ENCODE assay signal across 11 cellular contexts in the genomic region with DNA sequence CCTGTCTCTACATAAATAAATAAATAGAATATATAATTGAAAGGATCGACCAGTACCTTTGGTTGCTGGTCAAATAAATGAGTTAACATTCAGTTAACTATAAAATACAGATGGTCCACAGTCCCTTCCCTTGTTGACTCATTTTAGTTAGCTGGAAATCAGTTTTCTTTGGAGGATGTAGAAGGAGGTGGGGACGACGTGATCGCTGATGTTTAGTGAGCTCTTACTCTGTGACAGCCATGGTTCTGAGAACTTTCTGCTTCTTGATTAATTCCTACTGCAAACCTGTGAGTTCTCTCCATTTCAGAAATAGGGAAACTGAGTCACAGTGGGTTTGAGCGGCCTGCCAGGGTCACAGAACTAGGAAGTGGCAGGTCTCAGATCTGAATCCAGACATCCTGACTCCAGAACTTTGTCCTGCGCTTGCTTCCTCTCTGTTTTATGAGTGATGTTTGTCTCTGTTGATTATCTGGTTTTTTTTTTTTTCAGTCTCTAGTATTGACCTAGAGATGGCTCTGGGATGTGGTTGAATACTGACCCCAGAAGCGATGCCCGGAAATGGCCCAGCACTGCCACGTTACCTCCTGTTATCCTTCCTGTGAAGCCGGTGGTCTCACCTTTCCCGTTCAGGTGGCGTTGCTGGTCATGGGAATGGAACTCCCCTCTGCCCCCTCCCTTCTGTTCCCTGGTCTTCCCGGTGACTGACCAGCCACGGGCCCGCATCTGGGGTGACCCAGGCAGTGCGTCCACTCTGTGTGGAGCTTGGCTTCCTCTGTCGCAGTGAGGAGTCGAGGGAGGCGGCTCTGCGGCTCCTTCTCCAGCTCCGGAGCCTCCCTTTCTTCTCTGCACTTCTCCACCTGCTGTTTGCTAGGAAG. TPM values are rescaled to one million over a fixed set of nuclear protein-coding genes. Genes with fewer than 3 reads are reported as not detected.
DNase-seq lines count a peak whose midpoint lies in the region; ATAC-seq, FAIRE-seq and TF ChIP-seq lines count a peak whose summit lies in the region.
"Had no signal": no experiment of that assay in that cellular context is flagged by ENCODE, and none has a peak within 500 bp of the region (broad histone marks: within the 10 kb centered on the region; RNA-seq: fewer than 3 reads in every experiment).

No MANE protein-coding gene starts in this region.

- no peak overlapping the region for H2BK120ac ChIP-seq in H1 (replicated peaks; ENCODE audit: low read depth, low read length)

- H3K4ac ChIP-seq in H1 (replicated peaks; ENCODE audit: insufficient read length, low read depth, low read length), result no peak overlapping the region

- ATAC-seq in Panc1, result no peak
- ATAC-seq in upper lobe of left lung (ENCODE audit: low FRiP score in 2 of 2), result no peak
- ATAC-seq in activated naive CD8-positive, alpha-beta T cell treated with anti-CD3 and anti-CD28 coated beads, Interleukin-2, amount 50 U/mL, for 24 hours, result no peak

- no peak overlapping the region for H3K23ac ChIP-seq in H1 (ENCODE audit: insufficient read length)

- no peaks in the 10 kb centered on the region for H3K4me1 Mint-ChIP-seq in activated naive CD8-positive, alpha-beta T cell treated with anti-CD3 and anti-CD28 coated beads, Interleukin-2, amount 50 U/mL, for 24 hours
- H3K4me1 Mint-ChIP-seq: activated CD4-positive, alpha-beta T cell treated with anti-CD3 and anti-CD28 coated beads, Interleukin-2, amount 10 ng/mL, durations not matched to agents 24 days and 14 days; IgD-negative memory B cell had no signal

- CTCF ChIA-PET in Panc1 (lab: Charles Lee) (interaction anchor here (0.6 kb wide), 1 partner anchor 683 kb away, joined by 3 read pairs; no protein-coding TSS in a partner anchor), H1 (lab: Charles Lee; ENCODE audit: partially characterized antibody) (interaction anchor here (0.6 to 2.5 kb wide), 6 partner anchors 11 to 85 kb away, joined by 3 to 9 read pairs (median 4); no protein-coding TSS in a partner anchor)

- H3K36me3 Mint-ChIP-seq in activated naive CD8-positive, alpha-beta T cell treated with anti-CD3 and anti-CD28 coated beads, Interleukin-2, amount 50 U/mL, for 24 hours (ENCODE audit: low read depth), result no peaks in the 10 kb centered on the region
- H3K36me3 Mint-ChIP-seq: IgD-negative memory B cell had no signal

- H3K79me2 ChIP-seq in H1 (ENCODE audit: control insufficient read depth in 1 of 2, insufficient read depth in 2 of 2, low read length in 2 of 2), result no peaks in the 10 kb centered on the region

- H3K4me1 ChIP-seq in Panc1 (ENCODE audit: control insufficient read depth, insufficient read depth, low read length), result peaks cover 38% of the 10 kb centered on the region
- peaks cover 0 to 21% (median 5%) of the 10 kb centered on the region in 4 experiments; a peak in 5 of 7 replicates for H3K4me1 ChIP-seq in H1 (replicated peaks in 1 of 4; ENCODE audit: control insufficient read depth in 3 of 4, insufficient read depth in 4 of 4, low read length in 3 of 4)
- H3K4me1 ChIP-seq in muscle layer of duodenum (ENCODE audit: control insufficient read depth in 1 of 2, insufficient read depth in 2 of 2, low read length in 2 of 2), result peaks cover 8 to 85% of the 10 kb centered on the region in 2 donors
- H3K4me1 ChIP-seq in upper lobe of left lung, result peaks cover 13 to 25% (median 16%) of the 10 kb centered on the region in 4 donors

- no peak overlapping the region for H3K56ac ChIP-seq in H1 (replicated peaks; ENCODE audit: insufficient read length, low read depth, low read length)

- DNase-seq in Panc1 (ENCODE audit: low read depth, low spot score), result no peak
- DNase-seq in H1 (ENCODE audit: low read depth in 1 of 2, low spot score in 2 of 2), result no peak
- no peak for DNase-seq in upper lobe of left lung
- DNase-seq in NCI-H2171 treated with DMSO at 0.1 percent for 48 hours (lab: John Stamatoyannopoulos, UW), result no peak
- DNase-seq in GM13976 (ENCODE audit: low spot score), result no peak
- DNase-seq in activated naive CD8-positive, alpha-beta T cell treated with anti-CD3 and anti-CD28 coated beads, Interleukin-2, amount 50 U/mL, for 24 hours, result no peak
- DNase-seq in NCI-H187 treated with DMSO at 0.1 percent for 48 hours (lab: John Stamatoyannopoulos, UW), result no peak
- DNase-seq: activated CD4-positive, alpha-beta T cell treated with anti-CD3 and anti-CD28 coated beads, Interleukin-2, amount 10 ng/mL, durations not matched to agents 24 days and 14 days had no signal

- BruUV-seq in Panc1 (replicated peaks; lab: Mats Ljungman, UMichigan), result no TSS peak

- no peaks in the 10 kb centered on the region for H3K23me2 ChIP-seq in H1 (ENCODE audit: low read depth, low read length)

- no peak overlapping the region for H3K9ac ChIP-seq in H1 (replicated peaks in 1 of 4; ENCODE audit: extremely low read depth in 1 of 4, low read depth in 3 of 4, low read length in 3 of 4)

- 0 out of 2 replicates have a peak overlapping the region, but pooled peaks have one; percentile 66 for H2BK5ac ChIP-seq in H1 (ENCODE audit: low read depth, low read length)

- H3K36me3 ChIP-seq in Panc1 (ENCODE audit: control insufficient read depth, insufficient read depth, low read length) (peaks cover 3% of the 10 kb centered on the region; the same call in 1 of the 2 replicates), H1 (ENCODE audit: control insufficient read depth in 2 of 4, insufficient read depth in 4 of 4, low read length in 3 of 4) (no peaks in the 10 kb centered on the region), muscle layer of duodenum (ENCODE audit: control insufficient read depth in 1 of 2, insufficient read depth in 2 of 2, low read length in 2 of 2) (peaks cover 3 to 14% of the 10 kb centered on the region in 2 donors), upper lobe of left lung (peaks cover 0 to 7% (median 0%) of the 10 kb centered on the region in 4 donors)

- H3K18ac ChIP-seq in H1 (ENCODE audit: extremely low read depth, low read length), result no peak overlapping the region; the same call in 1 of the 2 replicates

- no peak for TF ChIP-seq EP300 in H1 (IDR thresholded peaks at IDR 0.05; ENCODE audit: borderline replicate concordance in 1 of 2, low read depth in 2 of 2, low read length in 2 of 2)
- no peak for TF ChIP-seq EP300 in upper lobe of left lung (IDR thresholded peaks at IDR 0.05)

- no peaks in the 10 kb centered on the region for H3K79me1 ChIP-seq in H1 (ENCODE audit: low read depth, low read length)

- no peak overlapping the region for H3K14ac ChIP-seq in H1 (ENCODE audit: insufficient read length)

- no peak for FAIRE-seq in H1 (lab: Jason Lieb, UNC)
- FAIRE-seq: GM12892 had no signal

- no peak overlapping the region for H2AK5ac ChIP-seq in H1 (ENCODE audit: low read depth, low read length)

- TF ChIP-seq CTCF in Panc1 (IDR thresholded peaks at IDR 0.05), result no peak
- no peak for TF ChIP-seq CTCF in H1 (IDR thresholded peaks at IDR 0.05; ENCODE audit: control extremely low read depth in 1 of 3, insufficient read depth in 1 of 3, low read depth in 1 of 3, low read length in 3 of 3)
- no peak for TF ChIP-seq CTCF in upper lobe of left lung (IDR thresholded peaks at IDR 0.05)
- TF ChIP-seq CTCF in GM13976 (IDR thresholded peaks at IDR 0.05; ENCODE audit: borderline replicate concordance, control extremely low read depth, extremely low read depth, insufficient read depth, missing control alignments), result no peak

- no peak overlapping the region for H4K5ac ChIP-seq in H1 (ENCODE audit: insufficient read length, low read depth, low read length)

- no peak for TF ChIP-seq POLR2A in H1 (IDR thresholded peaks at IDR 0.05; ENCODE audit: control extremely low read depth in 1 of 2, low read depth in 2 of 2, low read length in 2 of 2)
- TF ChIP-seq POLR2A in upper lobe of left lung (IDR thresholded peaks at IDR 0.05), result no peak

- peaks cover 2% of the 10 kb centered on the region for H3K27me3 Mint-ChIP-seq in activated naive CD8-positive, alpha-beta T cell treated with anti-CD3 and anti-CD28 coated beads, Interleukin-2, amount 50 U/mL, for 24 hours

- H2BK15ac ChIP-seq in H1 (ENCODE audit: low read length), result no peak overlapping the region; the same call in 1 of the 2 replicates

- WGBS in H1 (ENCODE audit: extremely low coverage in 1 of 2, insufficient coverage in 1 of 2, insufficient read length in 1 of 2, insufficient replicate concordance in 2 of 2, low coverage in 1 of 2, low lambda C conversion rate in 2 of 2, missing lambda C conversion rate in 1 of 2), 2 experiments, result 86% methylated on average over 16 of the region's 21 CpGs; no CpG with 5 or more reads in 1 of the 2 experiments
- 68 to 69% methylated on average over 21 of the region's 21 CpGs for WGBS in upper lobe of left lung, 2 donors

- 0 out of 4 replicates have a peak overlapping the region, but pooled peaks of 1 of the 2 experiments have one; percentile 12 for H3K4me2 ChIP-seq in H1 (ENCODE audit: insufficient read depth in 1 of 2, low read depth in 2 of 2, low read length in 2 of 2)

- H4K91ac ChIP-seq in H1 (replicated peaks; ENCODE audit: insufficient read length, low read length), result no peak overlapping the region

- peak overlapping the region; percentile 84 for H4K8ac ChIP-seq in H1 (ENCODE audit: extremely low read depth, insufficient read depth, low read length)

- in situ Hi-C loops in Panc1 (cut with HindIII; ENCODE audit: low pct_unique_long_range_greater_than_20kb, low sequenced_read_pairs) (no loop called here), GM13976 (cut with MboI; ENCODE audit: low sequenced_read_pairs, unreplicated experiment) (no loop called here)

- no peak overlapping the region for H3K4me3 Mint-ChIP-seq in activated naive CD8-positive, alpha-beta T cell treated with anti-CD3 and anti-CD28 coated beads, Interleukin-2, amount 50 U/mL, for 24 hours
- H3K4me3 Mint-ChIP-seq: activated CD4-positive, alpha-beta T cell treated with anti-CD3 and anti-CD28 coated beads, Interleukin-2, amount 10 ng/mL, durations not matched to agents 24 days and 14 days; IgD-negative memory B cell had no signal

- no peaks in the 10 kb centered on the region for H3K9me3 Mint-ChIP-seq in activated naive CD8-positive, alpha-beta T cell treated with anti-CD3 and anti-CD28 coated beads, Interleukin-2, amount 50 U/mL, for 24 hours
- H3K9me3 Mint-ChIP-seq: activated CD4-positive, alpha-beta T cell treated with anti-CD3 and anti-CD28 coated beads, Interleukin-2, amount 10 ng/mL, durations not matched to agents 24 days and 14 days; IgD-negative memory B cell had no signal

- intact Hi-C loops in Panc1 (cut with micrococcal nuclease; ENCODE audit: unreplicated experiment), result no loop called here

- no peaks in the 10 kb centered on the region for H3K27me3 ChIP-seq in Panc1 (ENCODE audit: control insufficient read depth, insufficient read depth, low read length)
- no peaks in the 10 kb centered on the region for H3K27me3 ChIP-seq in H1 (replicated peaks in 1 of 4; ENCODE audit: control insufficient read depth in 3 of 4, extremely low read depth in 1 of 4, insufficient read depth in 3 of 4, low read length in 3 of 4)
- no peaks in the 10 kb centered on the region for H3K27me3 ChIP-seq in muscle layer of duodenum (ENCODE audit: low read depth, low read length)
- H3K27me3 ChIP-seq in upper lobe of left lung, result no peaks in the 10 kb centered on the region

- H2BK20ac ChIP-seq in H1 (ENCODE audit: low read length), result no peak overlapping the region

- H3K4me3 ChIP-seq in Panc1 (ENCODE audit: low read depth in 2 of 2, low read length in 2 of 2) (peak overlapping the region; percentile 21 to 32), H1 (ENCODE audit: extremely low read depth in 1 of 4, insufficient read depth in 2 of 4, low read depth in 3 of 4, low read length in 4 of 4) (no peak overlapping the region), muscle layer of duodenum (ENCODE audit: low read depth in 1 of 2, low read length in 2 of 2) (peak overlapping the region in 1 of 2 donors; percentile 34), upper lobe of left lung (peak overlapping the region in 3 of 4 donors; percentile 7 to 25 (median 7))

- POLR2A ChIA-PET in Panc1 (lab: Charles Lee), result no interaction called here
- POLR2A ChIA-PET in H1 (lab: Charles Lee; ENCODE audit: partially characterized antibody), result no interaction called here

- no peak overlapping the region for H2BK12ac ChIP-seq in H1 (ENCODE audit: low read depth, low read length)

- H3K27ac ChIP-seq in Panc1 (ENCODE audit: low read length) (peak overlapping the region; percentile 92), H1 (ENCODE audit: low read depth, low read length) (no peak overlapping the region), muscle layer of duodenum (ENCODE audit: low read length) (peak overlapping the region; percentile 70), upper lobe of left lung (peak overlapping the region in 3 of 4 donors; percentile 59 to 75 (median 71))

- H3K27ac Mint-ChIP-seq in activated naive CD8-positive, alpha-beta T cell treated with anti-CD3 and anti-CD28 coated beads, Interleukin-2, amount 50 U/mL, for 24 hours, result no peak overlapping the region
- H3K27ac Mint-ChIP-seq: activated CD4-positive, alpha-beta T cell treated with anti-CD3 and anti-CD28 coated beads, Interleukin-2, amount 10 ng/mL, durations not matched to agents 24 days and 14 days; IgD-negative memory B cell had no signal

- no peaks in the 10 kb centered on the region for H4K20me1 ChIP-seq in H1 (replicated peaks in 1 of 2; ENCODE audit: control insufficient read depth in 1 of 2, insufficient read depth in 2 of 2, low read length in 2 of 2)

- H3K9me3 ChIP-seq in Panc1 (ENCODE audit: control insufficient read depth, insufficient read depth, low read depth, low read length) (no peaks in the 10 kb centered on the region), H1 (ENCODE audit: insufficient read depth in 2 of 2, low read depth in 1 of 2, low read length in 1 of 2) (no peaks in the 10 kb centered on the region), muscle layer of duodenum (ENCODE audit: control insufficient read depth in 1 of 2, low read length in 2 of 2) (no peaks in the 10 kb centered on the region), upper lobe of left lung (no peaks in the 10 kb centered on the region)

- no peak overlapping the region for H2AFZ ChIP-seq in H1 (ENCODE audit: low read length)

- no peak for TF ChIP-seq RAD21 in H1 (IDR thresholded peaks at IDR 0.05 in 1 of 2, conservative IDR thresholded peaks at IDR 0.05 in 1 of 2; ENCODE audit: low read depth in 2 of 2, low read length in 2 of 2)

RNA-seq across cellular contexts. Expression of a gene that starts 18.2 kb away (rescaled TPM):
- total RNA-seq in Panc1 (2021; ENCODE audit: unreplicated experiment) (38.9 TPM), upper lobe of left lung (10 to 100 TPM in 5 of 6 donors, 1 to 10 TPM in 1; 8.2 to 50.1 (median 19.1) TPM)
- polyA plus RNA-seq in Panc1 (2012; ENCODE audit: insufficient read length), result 29.7 TPM
- 2.0 and 2.2 TPM in 2 replicates for total RNA-seq in H1 (2021; fragmentation: NEBNext Ultra II Directional; extraction: Animal tissue kit (Norgen Biotek cat#: 25700))
- 0.67 and 0.89 TPM in 2 replicates for polyA plus RNA-seq in H1 (2011; rRNA removed)
- 0.85 TPM for polyA plus RNA-seq in H1 (2011; cell fraction: cytosol; rRNA removed)
- 2.4 TPM for polyA plus RNA-seq in H1 (2011; cell fraction: nucleus; rRNA removed)
- polyA plus RNA-seq in H1 (2012, experiment 1 of 2), result 1.9 to 2.2 TPM (median 2.1 TPM) in 4 replicates
- 0.31 TPM for polyA plus RNA-seq in H1 (2012, experiment 2 of 2)
- 1.0 TPM for polyA plus RNA-seq in H1 (2013, experiment 1 of 2)
- 0.98 TPM for polyA plus RNA-seq in H1 (2013, experiment 2 of 2)
- polyA minus RNA-seq in H1 (2011; rRNA and poly(A)+ RNA removed), result 0.95 and 1.4 TPM in 2 replicates
- polyA minus RNA-seq in H1 (2011; cell fraction: cytosol; rRNA and poly(A)+ RNA removed), result 1.1 TPM
- polyA minus RNA-seq in H1 (2011; cell fraction: nucleus; rRNA and poly(A)+ RNA removed), result 1.7 TPM
- polyA plus RNA-seq: IgD-negative memory B cell had no signal

Comparison
In these comparisons a context has a peak if more than half of its experiments do, and no peak if none do; other contexts are left out.
1. H3K4me3 ChIP-seq: peak in Panc1 (2 of 2) and upper lobe of left lung (3 of 4); none in H1 (0 of 4).